Comparison of ENCODE assay signal across 1 cellular context in the genomic region with DNA sequence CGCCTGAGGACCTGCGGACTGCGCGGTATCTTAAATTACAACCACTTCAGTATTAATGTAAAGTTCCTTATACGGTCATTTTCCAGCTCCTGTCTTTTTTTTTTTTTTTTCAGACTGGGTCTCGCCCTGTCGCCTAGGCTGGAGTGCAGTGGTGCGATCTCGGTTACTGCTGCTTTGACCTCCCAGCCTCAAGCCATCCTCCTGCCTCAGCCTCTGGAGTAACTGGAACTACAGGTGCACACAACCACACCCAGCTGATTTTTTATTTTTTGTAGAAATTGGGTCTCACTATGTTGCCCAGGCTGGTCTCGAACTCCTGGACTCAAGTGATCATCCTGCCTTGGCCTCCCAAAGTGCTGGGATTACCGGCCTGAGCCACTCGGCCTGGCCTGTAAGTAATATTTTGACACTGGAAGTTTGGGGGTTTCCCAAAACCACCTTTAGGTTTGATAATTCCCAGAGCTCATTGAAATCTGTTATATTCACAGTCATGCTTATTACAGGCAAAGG.
TF ChIP-seq lines count a peak whose summit lies in the region.

No MANE protein-coding gene starts in this region.

TF ChIP-seq in IMR-90, 13 proteins besides CTCF, POLR2A, EP300 and RAD21 (continued from another document):
- TF ChIP-seq MAFK (IDR thresholded peaks at IDR 0.05; ENCODE audit: low read depth, low read length) = no peak
- no peak for TF ChIP-seq RCOR1 (IDR thresholded peaks at IDR 0.05; ENCODE audit: insufficient replicate concordance, low read length)
- no peak for TF ChIP-seq NFE2L2 (IDR thresholded peaks at IDR 0.05; ENCODE audit: low read depth, low read length)
- no peak for TF ChIP-seq CEBPB (IDR thresholded peaks at IDR 0.05; ENCODE audit: low read depth, low read length)
- TF ChIP-seq USF2 (IDR thresholded peaks at IDR 0.05; ENCODE audit: low read depth, low read length) = no peak
- no peak for TF ChIP-seq SMC3 (IDR thresholded peaks at IDR 0.05; ENCODE audit: low read depth, low read length)
- no peak for TF ChIP-seq RFX5 (IDR thresholded peaks at IDR 0.05; ENCODE audit: low read depth, low read length)
